In the genomic region with DNA sequence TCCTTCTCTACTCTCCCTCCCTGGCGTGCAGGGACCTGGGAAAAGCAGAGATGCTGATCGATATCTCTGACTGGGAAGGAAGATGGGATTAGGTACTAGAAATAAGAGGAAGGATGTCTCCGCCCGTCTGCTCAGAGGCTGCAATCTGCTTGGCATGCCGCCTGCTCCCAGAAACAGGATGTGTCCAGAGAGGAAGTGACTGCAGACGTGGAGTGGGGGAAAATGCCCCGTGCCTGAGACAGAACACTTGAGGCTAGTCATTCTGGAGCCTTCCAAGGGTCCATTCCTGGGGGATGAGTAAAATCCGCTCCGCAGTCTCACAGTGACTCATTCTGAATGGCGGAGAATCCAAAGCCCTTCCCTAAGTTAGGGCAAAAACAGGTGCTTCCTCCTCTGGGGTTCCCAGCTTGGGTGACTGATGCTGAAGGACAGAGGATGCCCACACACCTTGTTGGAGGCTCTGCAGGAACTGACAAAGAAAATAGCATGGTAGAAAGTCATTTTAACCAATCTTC, we compare ENCODE assay signal across 8 cellular contexts. TPM values are rescaled to one million over a fixed set of nuclear protein-coding genes. Genes with fewer than 3 reads are reported as not detected.
A peak's percentile ranks its signal among the peaks of the same experiment; 100 is the strongest.
DNase-seq lines count a peak whose midpoint lies in the region; ATAC-seq and TF ChIP-seq lines count a peak whose summit lies in the region.

No MANE protein-coding gene starts in this region.

- peak overlapping the region; percentile 93 for H3K56ac ChIP-seq in IMR-90 (ENCODE audit: extremely low read depth, insufficient read depth, low read length)

- BruUV-seq in IMR-90 (replicated peaks; lab: Mats Ljungman, UMichigan): no TSS peak

- peak overlapping the region; percentile 100 for H4K91ac ChIP-seq in IMR-90 (ENCODE audit: insufficient read depth, low read depth, low read length)

- peak overlapping the region; percentile 100 for H2BK120ac ChIP-seq in IMR-90 (ENCODE audit: low read depth, low read length)

- H2AK5ac ChIP-seq in IMR-90 (ENCODE audit: low read depth, low read length): peak overlapping the region; percentile 100

- no peak overlapping the region for H3K27ac Mint-ChIP-seq in activated naive CD4-positive, alpha-beta T cell treated with anti-CD3 and anti-CD28 coated beads for 36 hours

- H3K9ac ChIP-seq in IMR-90 (ENCODE audit: low read depth, low read length) (peak overlapping the region; percentile 30), skeletal muscle tissue (ENCODE audit: low read depth in 1 of 3, low read length in 3 of 3) (no peak overlapping the region)

- peaks cover 39% of the 10 kb centered on the region for H3K4me1 Mint-ChIP-seq in activated naive CD4-positive, alpha-beta T cell treated with anti-CD3 and anti-CD28 coated beads for 36 hours (ENCODE audit: low read depth)

- H3K36me3 ChIP-seq in IMR-90 (ENCODE audit: control insufficient read depth, insufficient read depth, low read length) (no peaks in the 10 kb centered on the region), skeletal muscle tissue (ENCODE audit: control insufficient read depth in 3 of 3, insufficient read depth in 3 of 3, low read length in 3 of 3) (no peaks in the 10 kb centered on the region)

- DNase-seq in AG10803 (ENCODE audit: low read depth) (peak; percentile 99), IMR-90 (peak; percentile 100), amygdala (lab: John Stamatoyannopoulos, UW) (peak in 29 of 56 donors; percentile 6 to 65 (median 18)), right cardiac atrium (peak; percentile 94 to 96 (median 94)), germinal center (ENCODE audit: low spot score) (no peak)
- no peak for DNase-seq in activated naive CD4-positive, alpha-beta T cell treated with anti-CD3 and anti-CD28 coated beads for 36 hours

- in situ Hi-C loops in IMR-90 (cut with MboI; ENCODE audit: low sequenced_read_pairs): no loop called here

- WGBS in IMR-90 (ENCODE audit: extremely low coverage in 2 of 2, insufficient read length in 1 of 2), 2 experiments: 0% methylated on average over 8 of the region's 10 CpGs; no CpG with 5 or more reads in 1 of the 2 experiments
- WGBS in right cardiac atrium: 11% methylated on average over 10 of the region's 10 CpGs

- H3K79me1 ChIP-seq in IMR-90 (ENCODE audit: low read depth in 1 of 2, low read length in 2 of 2): peaks cover 10 to 46% of the 10 kb centered on the region in 2 experiments

- peak overlapping the region; percentile 91 for H3K23ac ChIP-seq in IMR-90 (ENCODE audit: low read depth, low read length)

- 0 out of 2 replicates have a peak, but pooled peaks have one; percentile 15 for TF ChIP-seq POLR2A in IMR-90 (IDR thresholded peaks at IDR 0.05; ENCODE audit: low read depth, low read length)

- H3K27ac ChIP-seq in IMR-90 (ENCODE audit: insufficient read depth, low read length): peak overlapping the region; percentile 76
- H3K27ac ChIP-seq in right cardiac atrium (ENCODE audit: low read length): peak overlapping the region; percentile 61
- H3K27ac ChIP-seq in skeletal muscle tissue (ENCODE audit: low read depth, low read length): peak overlapping the region; percentile 58

- peak overlapping the region; percentile 100; the same call in 2 of the 3 replicates for H2BK15ac ChIP-seq in IMR-90 (ENCODE audit: low read depth, low read length)

- H3K36me3 Mint-ChIP-seq in activated naive CD4-positive, alpha-beta T cell treated with anti-CD3 and anti-CD28 coated beads for 36 hours (ENCODE audit: low read depth): no peaks in the 10 kb centered on the region

- H3K14ac ChIP-seq in IMR-90 (replicated peaks; ENCODE audit: low read depth, low read length): peak overlapping the region; percentile 100

- no peaks in the 10 kb centered on the region for H3K9me3 Mint-ChIP-seq in activated naive CD4-positive, alpha-beta T cell treated with anti-CD3 and anti-CD28 coated beads for 36 hours

- TF ChIP-seq RAD21 in IMR-90 (IDR thresholded peaks at IDR 0.05; ENCODE audit: low read length): peak; percentile 20; the same call in 1 of the 2 replicates

- H3K27me3 ChIP-seq in IMR-90 (ENCODE audit: control insufficient read depth, insufficient read depth, low read length) (no peaks in the 10 kb centered on the region), right cardiac atrium (ENCODE audit: control insufficient read depth, insufficient read depth) (no peaks in the 10 kb centered on the region), skeletal muscle tissue (ENCODE audit: control insufficient read depth in 3 of 3, insufficient read depth in 3 of 3, low read length in 3 of 3) (no peaks in the 10 kb centered on the region)

- peaks cover 33% of the 10 kb centered on the region for H3K9me1 ChIP-seq in IMR-90 (ENCODE audit: insufficient read depth, low read length)

- H3K9me3 ChIP-seq in IMR-90 (ENCODE audit: control insufficient read depth, insufficient read depth, low read length) (no peaks in the 10 kb centered on the region; the same call in 1 of the 2 replicates), right cardiac atrium (ENCODE audit: control insufficient read depth, low read length) (no peaks in the 10 kb centered on the region), skeletal muscle tissue (ENCODE audit: control insufficient read depth in 3 of 3, low read length in 3 of 3) (peaks cover 0 to 3% (median 0%) of the 10 kb centered on the region in 3 donors)

- no peak overlapping the region for H3K4me3 Mint-ChIP-seq in activated naive CD4-positive, alpha-beta T cell treated with anti-CD3 and anti-CD28 coated beads for 36 hours

- intact Hi-C loops in IMR-90 (cut with micrococcal nuclease) (loop anchor here (1.0 to 5.0 kb wide), 2 partner anchors 25 to 45 kb away; partner anchors contain the start of gene SMURF2), right cardiac atrium (cut with DNase I) (no loop called here)
- intact Hi-C loops in activated naive CD4-positive, alpha-beta T cell treated with anti-CD3 and anti-CD28 coated beads for 36 hours (cut with micrococcal nuclease): no loop called here

- H3K4me3 ChIP-seq in AG10803 (ENCODE audit: low read length) (no peak overlapping the region), IMR-90 (ENCODE audit: insufficient read depth, low read depth, low read length) (no peak overlapping the region), right cardiac atrium (ENCODE audit: low read length) (no peak overlapping the region), skeletal muscle tissue (ENCODE audit: low read length in 3 of 3) (peak overlapping the region in 1 of 3 donors; percentile 30)

- H3K4me2 ChIP-seq in IMR-90 (ENCODE audit: low read depth, low read length): peak overlapping the region; percentile 68

- ATAC-seq in IMR-90 (ENCODE audit: low read depth) (peak; percentile 81), right cardiac atrium (peak; percentile 89 to 98), HG03097 (IDR thresholded peaks at IDR 0.05; ENCODE audit: low FRiP score, unreplicated experiment) (no peak)

- CTCF ChIA-PET in IMR-90 (lab: Yijun Ruan, JAX): no interaction called here
- CTCF ChIA-PET in activated naive CD4-positive, alpha-beta T cell treated with anti-CD3 and anti-CD28 coated beads for 36 hours (lab: Charles Lee): no interaction called here

- H4K20me1 ChIP-seq in IMR-90 (ENCODE audit: insufficient read depth, low read length): no peaks in the 10 kb centered on the region

- peak overlapping the region; percentile 85 to 95 for H4K8ac ChIP-seq in IMR-90 (ENCODE audit: low read depth in 2 of 2, low read length in 2 of 2)

- H4K5ac ChIP-seq in IMR-90 (ENCODE audit: low read depth, low read length): peak overlapping the region; percentile 70; the same call in 1 of the 2 replicates

- H3K4me1 ChIP-seq in IMR-90 (ENCODE audit: control insufficient read depth, insufficient read depth, low read length) (peaks cover 24% of the 10 kb centered on the region), right cardiac atrium (ENCODE audit: control insufficient read depth, insufficient read depth, low read length) (peaks cover 5% of the 10 kb centered on the region), skeletal muscle tissue (ENCODE audit: control insufficient read depth in 3 of 3, insufficient read depth in 3 of 3, low read length in 3 of 3) (peaks cover 4 to 13% (median 11%) of the 10 kb centered on the region in 3 donors)

- H3K4ac ChIP-seq in IMR-90 (ENCODE audit: low read depth, low read length): peak overlapping the region; percentile 100

- no peak overlapping the region for H2AFZ ChIP-seq in IMR-90 (replicated peaks; ENCODE audit: low read length, poor library complexity)

- peak overlapping the region; percentile 68 for H2AK9ac ChIP-seq in IMR-90 (replicated peaks; ENCODE audit: low read depth, low read length, poor library complexity)

- dilution Hi-C loops in IMR-90 (cut with HindIII; ENCODE audit: low sequenced_read_pairs, unreplicated experiment): no loop called here

- TF ChIP-seq CTCF in AG10803 (conservative IDR thresholded peaks at IDR 0.05; ENCODE audit: low read length) (no peak), IMR-90 (conservative IDR thresholded peaks at IDR 0.05; ENCODE audit: low read depth, low read length) (no peak)

- H3K18ac ChIP-seq in IMR-90 (ENCODE audit: low read depth, low read length): peak overlapping the region; percentile 76

- POLR2A ChIA-PET in IMR-90 (lab: Charles Lee; ENCODE audit: unreplicated experiment): interaction anchor here (0.9 kb wide), 1 partner anchor 27 kb away, joined by 3 read pairs; no protein-coding TSS in a partner anchor

- H2BK5ac ChIP-seq in IMR-90 (ENCODE audit: low read depth, low read length, poor library complexity, severe bottlenecking): peak overlapping the region; percentile 92

- no peaks in the 10 kb centered on the region for H3K27me3 Mint-ChIP-seq in activated naive CD4-positive, alpha-beta T cell treated with anti-CD3 and anti-CD28 coated beads for 36 hours (ENCODE audit: low read depth)

- peak overlapping the region; percentile 100 for H2BK20ac ChIP-seq in IMR-90 (ENCODE audit: low read depth, low read length)

TF ChIP-seq in IMR-90, 13 proteins besides CTCF, POLR2A, EP300 and RAD21 (continues in another document):
- TF ChIP-seq RCOR1 (IDR thresholded peaks at IDR 0.05; ENCODE audit: insufficient replicate concordance, low read length): peak; percentile 91
- TF ChIP-seq MAZ (IDR thresholded peaks at IDR 0.05; ENCODE audit: borderline replicate concordance, low read depth, low read length): no peak
- TF ChIP-seq MXI1 (IDR thresholded peaks at IDR 0.05; ENCODE audit: borderline replicate concordance, low read depth, low read length): no peak

RNA-seq across cellular contexts. Expression of gene SMURF2, which starts 45.0 kb away (rescaled TPM):
- total RNA-seq in IMR-90 (2012; rRNA removed) (736 and 774 TPM in 2 replicates), right cardiac atrium (10 to 100 TPM; 14.4 to 27.2 (median 15.3) TPM), skeletal muscle tissue (32.4 TPM)
- polyA plus RNA-seq in IMR-90 (2012; rRNA removed) (119 and 131 TPM in 2 replicates), right cardiac atrium (4.7 TPM)
- polyA plus RNA-seq in IMR-90 (2012; cell fraction: cytosol; rRNA removed): 23.6 and 30.3 TPM in 2 replicates
- 34.4 and 346 TPM in 2 replicates for polyA plus RNA-seq in IMR-90 (2012; cell fraction: nucleus; rRNA removed; ENCODE audit: low replicate concordance)
- total RNA-seq in activated naive CD4-positive, alpha-beta T cell treated with anti-CD3 and anti-CD28 coated beads for 36 hours: 10 to 100 TPM in 1 of 2 experiments, 1 to 10 TPM in 1; 9.6 to 10.7 TPM

Comparison
In these comparisons a context has a peak if more than half of its experiments do, and no peak if none do; other contexts are left out.
1. DNase-seq: peak in AG10803 (single experiment), IMR-90 (single experiment), amygdala (29 of 56) and right cardiac atrium (3 of 3); none in activated naive CD4-positive, alpha-beta T cell treated with anti-CD3 and anti-CD28 coated beads for 36 hours (single experiment) and germinal center (single experiment).
2. RNA of gene SMURF2, which starts 45.0 kb away (total RNA-seq): 736 to 774 TPM in IMR-90; 32.4 TPM in skeletal muscle tissue (single experiment), 14.4 to 27.2 TPM in right cardiac atrium and 9.6 to 10.7 TPM in activated naive CD4-positive, alpha-beta T cell treated with anti-CD3 and anti-CD28 coated beads for 36 hours; every median in the first group is over 10 times any median in the second.
3. Peak in every context shown above with its lines, with median percentiles within 50 percentile points of each other: H3K27ac ChIP-seq.